In genomic region chr6:126618639-126619331, GRCh38 we compare ENCODE assay signal across 22 cellular contexts.
"Had no signal": no experiment of that assay in that cellular context is flagged by ENCODE, and none has a peak within 500 bp of the region (broad histone marks: within the 10 kb centered on the region; RNA-seq: fewer than 3 reads in every experiment).

No MANE protein-coding gene starts in this region.

- H3K4me1 ChIP-seq: breast epithelium had no signal

- H3K27me3 ChIP-seq: breast epithelium had no signal

- H3K4me3 Mint-ChIP-seq: activated CD8-positive, alpha-beta T cell treated with anti-CD3 and anti-CD28 coated beads, Interleukin-2, amount 10 ng/mL, durations not matched to agents 7 days and 5 days; activated naive CD4-positive, alpha-beta T cell treated with anti-CD3 and anti-CD28 coated beads, Interleukin-2, amount 50 U/mL, for 24 hours; activated T-cell treated with anti-CD3 and anti-CD28 coated beads, Interleukin-2, amount 50 U/mL, for 24 hours; activated T-helper 1 cell treated with anti-CD3 and anti-CD28 coated beads, Interleukin-12 subunit alpha, Interleukin-12 subunit beta, Interleukin-2, Interleukin-4 antibody, amounts not matched to agents 30 ng/mL and 10 ng/mL and 1 ng/mL, durations not matched to agents 14 hours and 24 hours and 36 hours had no signal

- H3K4me3 ChIP-seq: breast epithelium had no signal

- H3K27ac ChIP-seq: breast epithelium, WERI-Rb-1 had no signal

- H3K4me1 Mint-ChIP-seq: activated naive CD4-positive, alpha-beta T cell treated with anti-CD3 and anti-CD28 coated beads, Interleukin-2, amount 50 U/mL, for 24 hours had no signal

- H3K27me3 Mint-ChIP-seq: activated naive CD4-positive, alpha-beta T cell treated with anti-CD3 and anti-CD28 coated beads, Interleukin-2, amount 50 U/mL, for 24 hours; activated T-cell treated with anti-CD3 and anti-CD28 coated beads, Interleukin-2, amount 50 U/mL, for 24 hours had no signal

- H3K36me3 Mint-ChIP-seq: activated naive CD4-positive, alpha-beta T cell treated with anti-CD3 and anti-CD28 coated beads, Interleukin-2, amount 50 U/mL, for 24 hours had no signal

- H3K27ac Mint-ChIP-seq: activated CD8-positive, alpha-beta T cell treated with anti-CD3 and anti-CD28 coated beads, Interleukin-2, amount 10 ng/mL, durations not matched to agents 7 days and 5 days; activated naive CD4-positive, alpha-beta T cell treated with anti-CD3 and anti-CD28 coated beads, Interleukin-2, amount 50 U/mL, for 24 hours; activated T-cell treated with anti-CD3 and anti-CD28 coated beads, Interleukin-2, amount 50 U/mL, for 24 hours; activated T-helper 1 cell treated with anti-CD3 and anti-CD28 coated beads, Interleukin-12 subunit alpha, Interleukin-12 subunit beta, Interleukin-2, Interleukin-4 antibody, amounts not matched to agents 30 ng/mL and 10 ng/mL and 1 ng/mL, durations not matched to agents 14 hours and 24 hours and 36 hours had no signal

- DNase-seq: activated CD4-positive, alpha-beta T cell treated with anti-CD3 and anti-CD28 coated beads for 4 hours; activated CD8-positive, alpha-beta T cell treated with anti-CD3 and anti-CD28 coated beads, Interleukin-2, amount 10 ng/mL, durations not matched to agents 7 days and 5 days; activated effector memory CD4-positive, alpha-beta T cell treated with Interleukin-2 at 50 U/mL for 16 hours; activated naive CD4-positive, alpha-beta T cell; activated T-cell treated with anti-CD3 and anti-CD28 coated beads, Interleukin-2, amount 50 U/mL, for 24 hours; aorta; caudate nucleus; Karpas-422; MM.1S; NCI-H146; NCI-H187 treated with DMSO at 0.1 percent for 48 hours; NCI-H2081 treated with DMSO at 0.1 percent for 48 hours; NCI-H2171 treated with DMSO at 0.1 percent for 48 hours; NCI-H226; NCI-H526; NCI-H82; SIG-M5; T-helper 1 cell; WERI-Rb-1 had no signal

- ATAC-seq: activated CD8-positive, alpha-beta T cell treated with anti-CD3 and anti-CD28 coated beads, Interleukin-2, amount 10 ng/mL, durations not matched to agents 7 days and 5 days had no signal

- H3K36me3 ChIP-seq: breast epithelium, WERI-Rb-1 had no signal

- H3K9me3 Mint-ChIP-seq: activated T-helper 1 cell treated with anti-CD3 and anti-CD28 coated beads, Interleukin-12 subunit alpha, Interleukin-12 subunit beta, Interleukin-2, Interleukin-4 antibody, amounts not matched to agents 30 ng/mL and 10 ng/mL and 1 ng/mL, durations not matched to agents 14 hours and 24 hours and 36 hours had no signal
